ENCODE assay signal across 11 cellular contexts in the genomic region with DNA sequence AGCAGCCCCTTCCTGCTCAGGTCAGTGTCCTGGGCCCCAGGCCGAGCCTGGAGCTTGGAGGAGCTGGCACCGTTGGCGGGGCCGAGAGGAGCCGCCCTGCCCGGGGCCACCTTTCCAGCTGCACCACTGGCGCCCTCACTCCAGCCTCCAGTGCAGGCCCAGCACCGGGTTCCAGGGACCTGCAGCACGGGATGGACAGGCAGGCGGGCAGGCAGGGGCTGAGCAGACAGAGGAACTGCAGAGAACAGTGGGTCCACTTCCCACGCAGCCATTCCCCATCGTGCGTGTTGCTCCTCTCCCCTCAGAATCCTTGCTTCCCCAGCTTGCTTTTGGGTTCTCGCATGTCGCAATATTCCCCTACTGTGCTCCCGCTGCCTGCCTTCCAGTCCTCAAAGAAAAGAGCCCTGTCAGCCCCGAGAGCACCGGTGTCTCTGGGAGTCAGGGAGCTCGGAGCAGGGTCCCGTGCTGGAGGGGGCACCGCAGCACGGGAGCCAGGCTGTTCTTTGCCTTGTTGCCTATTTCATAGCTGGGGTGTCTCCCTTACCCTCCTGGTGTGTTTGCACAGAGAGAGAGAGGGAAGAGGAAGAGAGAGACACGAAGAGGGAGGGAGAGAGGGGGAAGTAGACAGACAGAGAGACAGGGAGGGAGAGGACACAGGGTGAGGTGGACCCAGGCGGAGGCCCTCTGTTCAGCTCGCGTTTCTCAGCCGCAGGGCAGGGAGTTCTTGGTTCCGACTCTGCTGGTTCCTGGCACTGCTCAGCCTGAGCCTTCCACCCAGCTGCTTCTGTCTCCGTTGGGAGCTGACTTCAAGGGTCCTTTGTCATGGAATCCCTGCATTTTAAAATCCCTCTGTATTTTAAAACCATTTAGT.
DNase-seq lines count a peak whose midpoint lies in the region; ATAC-seq and TF ChIP-seq lines count a peak whose summit lies in the region.
"Had no signal": no experiment of that assay in that cellular context is flagged by ENCODE, and none has a peak within 500 bp of the region (broad histone marks: within the 10 kb centered on the region; RNA-seq: fewer than 3 reads in every experiment).

No MANE protein-coding gene starts in this region.

- H3K79me2 ChIP-seq in Karpas-422 (ENCODE audit: low read length), result no peaks in the 10 kb centered on the region

- peaks cover 79% of the 10 kb centered on the region for H3K4me1 ChIP-seq in Karpas-422 (ENCODE audit: low read length)

- H3K27me3 Mint-ChIP-seq in activated T-helper 1 cell treated with anti-CD3 and anti-CD28 coated beads, Interleukin-12 subunit alpha, Interleukin-12 subunit beta, Interleukin-2, Interleukin-4 antibody, amounts not matched to agents 30 ng/mL and 10 ng/mL and 1 ng/mL, durations not matched to agents 14 hours and 24 hours and 36 hours (ENCODE audit: insufficient read depth), result no peaks in the 10 kb centered on the region
- no peaks in the 10 kb centered on the region for H3K27me3 Mint-ChIP-seq in stimulated activated memory B cell treated with anti-CD40 and anti-IgM and Interleukin-4, amounts not matched to agents 10 μg/mL and 1 μg/mL and 100 μg/mL, for 72 hours
- H3K27me3 Mint-ChIP-seq in chondrocyte (ENCODE audit: low read depth), result peaks cover 1% of the 10 kb centered on the region

- no peaks in the 10 kb centered on the region for H3K9me3 ChIP-seq in Karpas-422 (ENCODE audit: low read length)

- H3K36me3 Mint-ChIP-seq in activated T-helper 1 cell treated with anti-CD3 and anti-CD28 coated beads, Interleukin-12 subunit alpha, Interleukin-12 subunit beta, Interleukin-2, Interleukin-4 antibody, amounts not matched to agents 30 ng/mL and 10 ng/mL and 1 ng/mL, durations not matched to agents 14 hours and 24 hours and 36 hours (ENCODE audit: low read depth), result peaks cover 6% of the 10 kb centered on the region
- peaks cover 31% of the 10 kb centered on the region for H3K36me3 Mint-ChIP-seq in stimulated activated memory B cell treated with anti-CD40 and anti-IgM and Interleukin-4, amounts not matched to agents 10 μg/mL and 1 μg/mL and 100 μg/mL, for 72 hours
- peaks cover 3% of the 10 kb centered on the region for H3K36me3 Mint-ChIP-seq in chondrocyte (ENCODE audit: low read depth)
- H3K36me3 Mint-ChIP-seq: brain had no signal

- H3K4me1 Mint-ChIP-seq in activated T-helper 1 cell treated with anti-CD3 and anti-CD28 coated beads, Interleukin-12 subunit alpha, Interleukin-12 subunit beta, Interleukin-2, Interleukin-4 antibody, amounts not matched to agents 30 ng/mL and 10 ng/mL and 1 ng/mL, durations not matched to agents 14 hours and 24 hours and 36 hours (ENCODE audit: low read depth), result peaks cover 31% of the 10 kb centered on the region
- H3K4me1 Mint-ChIP-seq in stimulated activated memory B cell treated with anti-CD40 and anti-IgM and Interleukin-4, amounts not matched to agents 10 μg/mL and 1 μg/mL and 100 μg/mL, for 72 hours, result peaks cover 45% of the 10 kb centered on the region
- H3K4me1 Mint-ChIP-seq in chondrocyte (ENCODE audit: low read depth), result peaks cover 11% of the 10 kb centered on the region

- H3K4me3 Mint-ChIP-seq in activated T-helper 1 cell treated with anti-CD3 and anti-CD28 coated beads, Interleukin-12 subunit alpha, Interleukin-12 subunit beta, Interleukin-2, Interleukin-4 antibody, amounts not matched to agents 30 ng/mL and 10 ng/mL and 1 ng/mL, durations not matched to agents 14 hours and 24 hours and 36 hours, result no peak overlapping the region
- no peak overlapping the region for H3K4me3 Mint-ChIP-seq in stimulated activated memory B cell treated with anti-CD40 and anti-IgM and Interleukin-4, amounts not matched to agents 10 μg/mL and 1 μg/mL and 100 μg/mL, for 72 hours
- H3K4me3 Mint-ChIP-seq in chondrocyte (ENCODE audit: unreplicated experiment), result no peak overlapping the region
- H3K4me3 Mint-ChIP-seq: activated T-cell treated with anti-CD3 and anti-CD28 coated beads, Interleukin-2, amount 50 U/mL, for 72 hours; brain had no signal

- H3K27ac ChIP-seq in Karpas-422 (ENCODE audit: low read length) (peak overlapping the region; percentile 24; the same call in 1 of the 2 replicates), layer of hippocampus (ENCODE audit: low read depth, low read length) (peak overlapping the region; percentile 64)
- H3K27ac ChIP-seq: WERI-Rb-1 had no signal

- TF ChIP-seq CTCF in chondrocyte (IDR thresholded peaks at IDR 0.05), result no peak

- no peaks in the 10 kb centered on the region for H3K9me2 ChIP-seq in Karpas-422 (replicated peaks; ENCODE audit: insufficient read depth, low read length)

- intact Hi-C loops in activated T-helper 1 cell treated with anti-CD3 and anti-CD28 coated beads, Interleukin-12 subunit alpha, Interleukin-12 subunit beta, Interleukin-2, Interleukin-4 antibody, amounts not matched to agents 30 ng/mL and 10 ng/mL and 1 ng/mL, durations not matched to agents 14 hours and 24 hours and 36 hours (cut with micrococcal nuclease), result no loop called here

- no peak overlapping the region for H3K4me3 ChIP-seq in Karpas-422 (ENCODE audit: low read length)
- H3K4me3 ChIP-seq: GM12878 had no signal

- H3K9ac ChIP-seq in Karpas-422 (ENCODE audit: low read length), result no peak overlapping the region

- no peaks in the 10 kb centered on the region for H3K27me3 ChIP-seq in Karpas-422 (ENCODE audit: low read length)
- no peaks in the 10 kb centered on the region for H3K27me3 ChIP-seq in layer of hippocampus (ENCODE audit: control insufficient read depth, insufficient read depth, low read length)

- DNase-seq in Karpas-422 (no peak), chondrocyte (ENCODE audit: low spot score) (no peak)
- DNase-seq in activated T-helper 1 cell treated with anti-CD3 and anti-CD28 coated beads, Interleukin-12 subunit alpha, Interleukin-12 subunit beta, Interleukin-2, Interleukin-4 antibody, amounts not matched to agents 30 ng/mL and 10 ng/mL and 1 ng/mL, durations not matched to agents 14 hours and 24 hours and 36 hours (ENCODE audit: low spot score), result no peak
- DNase-seq in stimulated activated naive CD4-positive, alpha-beta T cell (lab: John Stamatoyannopoulos, UW), result no peak
- no peak for DNase-seq in stimulated activated CD4-positive, alpha-beta T cell treated with anti-CD3 and anti-CD28 coated beads, Interleukin-4, amount 100 ng/mL, for 1 hour
- DNase-seq: activated T-cell treated with anti-CD3 and anti-CD28 coated beads, Interleukin-2, amount 50 U/mL, for 72 hours; WERI-Rb-1 had no signal

- no peaks in the 10 kb centered on the region for H3K36me3 ChIP-seq in Karpas-422 (ENCODE audit: insufficient read depth, low read length)
- H3K36me3 ChIP-seq: WERI-Rb-1 had no signal

- H3K27ac Mint-ChIP-seq in activated T-helper 1 cell treated with anti-CD3 and anti-CD28 coated beads, Interleukin-12 subunit alpha, Interleukin-12 subunit beta, Interleukin-2, Interleukin-4 antibody, amounts not matched to agents 30 ng/mL and 10 ng/mL and 1 ng/mL, durations not matched to agents 14 hours and 24 hours and 36 hours, result peak overlapping the region; percentile 55
- peak overlapping the region; percentile 5 for H3K27ac Mint-ChIP-seq in stimulated activated memory B cell treated with anti-CD40 and anti-IgM and Interleukin-4, amounts not matched to agents 10 μg/mL and 1 μg/mL and 100 μg/mL, for 72 hours
- no peak overlapping the region for H3K27ac Mint-ChIP-seq in chondrocyte (ENCODE audit: unreplicated experiment)

- no peak overlapping the region for H2AFZ ChIP-seq in Karpas-422 (ENCODE audit: low read length)

- peak overlapping the region; percentile 20 for H3K4me2 ChIP-seq in Karpas-422 (ENCODE audit: low read depth, low read length, poor library complexity, severe bottlenecking)

- no peaks in the 10 kb centered on the region for H4K20me1 ChIP-seq in Karpas-422 (ENCODE audit: insufficient read depth, low read depth, low read length)

- H3K9me3 Mint-ChIP-seq in activated T-helper 1 cell treated with anti-CD3 and anti-CD28 coated beads, Interleukin-12 subunit alpha, Interleukin-12 subunit beta, Interleukin-2, Interleukin-4 antibody, amounts not matched to agents 30 ng/mL and 10 ng/mL and 1 ng/mL, durations not matched to agents 14 hours and 24 hours and 36 hours, result no peaks in the 10 kb centered on the region
- no peaks in the 10 kb centered on the region for H3K9me3 Mint-ChIP-seq in stimulated activated memory B cell treated with anti-CD40 and anti-IgM and Interleukin-4, amounts not matched to agents 10 μg/mL and 1 μg/mL and 100 μg/mL, for 72 hours
- no peaks in the 10 kb centered on the region for H3K9me3 Mint-ChIP-seq in chondrocyte (ENCODE audit: low read depth)
- H3K9me3 Mint-ChIP-seq: activated T-cell treated with anti-CD3 and anti-CD28 coated beads, Interleukin-2, amount 50 U/mL, for 72 hours; brain had no signal

- ATAC-seq in stimulated activated memory B cell treated with anti-CD40 and anti-IgM and Interleukin-4, amounts not matched to agents 10 μg/mL and 1 μg/mL and 100 μg/mL, for 72 hours, result no peak
- ATAC-seq: activated T-cell treated with anti-CD3 and anti-CD28 coated beads, Interleukin-2, amount 50 U/mL, for 72 hours; GM12878 had no signal
